Comparison of ENCODE assay signal across 1 cellular context in genomic region chr21:28959367-28960099, GRCh38.
TF ChIP-seq lines count a peak whose summit lies in the region.

No MANE protein-coding gene starts in this region.

TF ChIP-seq in SK-N-SH treated with all-trans-retinoic acid at 6 μM for 48 hours, 23 proteins besides CTCF, POLR2A, EP300 and RAD21:
- TF ChIP-seq ZC3H10 (CRISPR knock-in tag; IDR thresholded peaks at IDR 0.05) (0 out of 2 replicates have a peak, but pooled peaks have one; percentile 11), ESRRG (CRISPR knock-in tag; IDR thresholded peaks at IDR 0.05) (no peak), TCF4 (CRISPR knock-in tag; IDR thresholded peaks at IDR 0.05; ENCODE audit: borderline replicate concordance) (no peak), OSR1 (CRISPR knock-in tag; IDR thresholded peaks at IDR 0.05) (no peak), ZNF70 (CRISPR knock-in tag; IDR thresholded peaks at IDR 0.05) (no peak), PPARA (CRISPR knock-in tag; IDR thresholded peaks at IDR 0.05; ENCODE audit: borderline replicate concordance) (no peak), ZFP30 (CRISPR knock-in tag; IDR thresholded peaks at IDR 0.05) (no peak), ZNF565 (CRISPR knock-in tag; conservative IDR thresholded peaks at IDR 0.05; ENCODE audit: low read depth) (no peak), ISL1 (CRISPR knock-in tag; IDR thresholded peaks at IDR 0.05) (peak; percentile 93), CREB5 (CRISPR knock-in tag; IDR thresholded peaks at IDR 0.05; ENCODE audit: low read depth) (peak; percentile 55; the same call in 1 of the 2 replicates), RARB (CRISPR knock-in tag; IDR thresholded peaks at IDR 0.05) (no peak), POU6F1 (CRISPR knock-in tag; IDR thresholded peaks at IDR 0.05; ENCODE audit: borderline replicate concordance, low read depth) (no peak), ZNF8 (CRISPR knock-in tag; IDR thresholded peaks at IDR 0.05) (no peak), CSRNP3 (CRISPR knock-in tag; IDR thresholded peaks at IDR 0.05) (no peak)
TF ChIP-seq in SK-N-SH treated with all-trans-retinoic acid at 6 μM for 48 hours: peak in this region for 3.
